In genomic region chr16:58020628-58021521, GRCh38 we compare ENCODE assay signal across 8 cellular contexts.
DNase-seq lines count a peak whose midpoint lies in the region; ATAC-seq and TF ChIP-seq lines count a peak whose summit lies in the region.

No MANE protein-coding gene starts in this region.

- no peak for TF ChIP-seq POLR2A in erythroblast (IDR thresholded peaks at IDR 0.05; ENCODE audit: low read length)

- no peak overlapping the region for H3K27ac Mint-ChIP-seq in nephron progenitor cell

- H3K9me3 Mint-ChIP-seq in nephron progenitor cell = no peaks in the 10 kb centered on the region

- H3K4me3 Mint-ChIP-seq in nephron progenitor cell = no peak overlapping the region

- DNase-seq in activated CD4-positive, CD25-positive, alpha-beta regulatory T cell (lab: John Stamatoyannopoulos, UW) = peak; percentile 11 to 47 (median 24)
- DNase-seq in NCI-H2171 treated with DMSO at 0.1 percent for 48 hours (lab: John Stamatoyannopoulos, UW) = peak; percentile 51
- peak; percentile 41 for DNase-seq in activated T-cell treated with anti-CD3 and anti-CD28 coated beads for 24 hours (ENCODE audit: low read depth)
- DNase-seq in erythroblast (lab: John Stamatoyannopoulos, UW) = peak; percentile 32 to 65
- peak; percentile 80 for DNase-seq in nephron progenitor cell
- no peak for DNase-seq in cortex of kidney (lab: John Stamatoyannopoulos, UW)

- H3K27me3 Mint-ChIP-seq in nephron progenitor cell (ENCODE audit: low read depth, poor library complexity) = peaks cover 32% of the 10 kb centered on the region

- H3K4me1 Mint-ChIP-seq in nephron progenitor cell = peaks cover 29% of the 10 kb centered on the region

- TF ChIP-seq CTCF in nephron progenitor cell (IDR thresholded peaks at IDR 0.05) = peak; percentile 71

- ATAC-seq in activated CD4-positive, CD25-positive, alpha-beta regulatory T cell treated with anti-CD3 and anti-CD28 coated beads, Interleukin-2, amount 50 U/mL, for 24 hours = no peak
- ATAC-seq in GM19023 (IDR thresholded peaks at IDR 0.05; ENCODE audit: unreplicated experiment) = no peak

- no peaks in the 10 kb centered on the region for H3K36me3 Mint-ChIP-seq in nephron progenitor cell (ENCODE audit: low read depth)
